ENCODE assay signal across 24 cellular contexts in the genomic region with DNA sequence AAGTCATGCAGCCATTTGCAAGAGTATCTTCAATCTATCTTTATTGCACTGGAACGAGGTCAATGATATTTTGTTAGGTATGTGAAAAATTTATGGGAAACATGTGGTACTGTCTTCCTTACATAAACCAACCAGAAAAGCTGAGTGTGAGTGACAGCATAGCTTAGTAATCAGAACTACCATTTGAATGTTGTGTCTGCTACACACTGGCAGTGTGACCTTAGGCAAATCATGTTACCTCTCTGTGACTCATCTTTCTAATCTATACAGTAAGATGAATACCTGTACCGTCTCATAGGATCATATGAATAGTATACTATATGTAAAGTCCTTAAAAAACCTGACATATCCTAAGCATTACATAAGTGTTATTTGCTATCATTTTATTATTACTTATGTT.
DNase-seq lines count a peak whose midpoint lies in the region; ATAC-seq, FAIRE-seq and TF ChIP-seq lines count a peak whose summit lies in the region.
"Had no signal": no experiment of that assay in that cellular context is flagged by ENCODE, and none has a peak within 500 bp of the region (broad histone marks: within the 10 kb centered on the region; RNA-seq: fewer than 3 reads in every experiment).

No MANE protein-coding gene starts in this region.

- no peaks in the 10 kb centered on the region for H3K27me3 ChIP-seq in bronchial epithelial cell (ENCODE audit: control insufficient read depth, insufficient read depth, low read length)
- H3K27me3 ChIP-seq: BE2C had no signal

- ATAC-seq in left colon (peak; percentile 63), HG02973 (IDR thresholded peaks at IDR 0.05; ENCODE audit: unreplicated experiment) (no peak), HG03175 (IDR thresholded peaks at IDR 0.05; ENCODE audit: unreplicated experiment) (no peak)

- no peaks in the 10 kb centered on the region; the same call in 1 of the 2 replicates for H3K27me3 Mint-ChIP-seq in HFFc6 (ENCODE audit: insufficient read depth)

- H3K4me3 ChIP-seq in LNCaP clone FGC (ENCODE audit: low read depth, low read length) = no peak overlapping the region
- H3K4me3 ChIP-seq in bronchial epithelial cell (ENCODE audit: low read depth, low read length) = no peak overlapping the region
- H3K4me3 ChIP-seq: GM23248 had no signal

- TF ChIP-seq CTCF in LNCaP clone FGC (IDR thresholded peaks at IDR 0.05; ENCODE audit: control insufficient read depth, extremely low read depth, insufficient read depth) (no peak), bronchial epithelial cell (IDR thresholded peaks at IDR 0.05; ENCODE audit: insufficient read depth, low read length, severe bottlenecking) (no peak), HFFc6 (IDR thresholded peaks at IDR 0.05) (no peak)

- no peak overlapping the region for H3K27ac Mint-ChIP-seq in HFFc6
- H3K27ac Mint-ChIP-seq: H9; T-helper 1 cell treated with Interleukin-12 subunit alpha and Interleukin-12 subunit beta and Interleukin-4 antibody, amounts not matched to agents 30 μg/mL and 1 μg/mL, for 36 hours had no signal

- intact Hi-C loops in left colon (cut with DNase I, micrococcal nuclease) = no loop called here

- H3K4me3 Mint-ChIP-seq in HFFc6 = no peak overlapping the region
- H3K4me3 Mint-ChIP-seq: H9; T-helper 1 cell treated with Interleukin-12 subunit alpha and Interleukin-12 subunit beta and Interleukin-4 antibody, amounts not matched to agents 30 μg/mL and 1 μg/mL, for 36 hours had no signal

- no peak for FAIRE-seq in bronchial epithelial cell (lab: Jason Lieb, UNC)
- FAIRE-seq: GM18507 had no signal

- no peaks in the 10 kb centered on the region for H3K36me3 Mint-ChIP-seq in HFFc6 (ENCODE audit: low read depth)

- DNase-seq in EL = peak; percentile 38
- peak; percentile 46 for DNase-seq in LNCaP clone FGC (ENCODE audit: low read depth)
- DNase-seq in bronchial epithelial cell (ENCODE audit: low read depth) = peak; percentile 65
- no peak for DNase-seq in left colon
- DNase-seq in HFFc6 = no peak
- DNase-seq: ACHN, BE2C, DMS153, DND-41, GM23248, H9, Kasumi-1, MV-4-11, NCI-H1105, NCI-H146, NCI-H1930, NCI-H2107, NCI-H446 treated with DMSO at 0.1 percent for 48 hours, SHP77 treated with DMSO at 0.1 percent for 48 hours, SW 1271 had no signal

- no peaks in the 10 kb centered on the region for H3K36me3 ChIP-seq in bronchial epithelial cell (ENCODE audit: control insufficient read depth, insufficient read depth, low read length)
- H3K36me3 ChIP-seq: BE2C had no signal

- H3K4me1 Mint-ChIP-seq in HFFc6 (ENCODE audit: low read depth) = peaks cover 23% of the 10 kb centered on the region
- H3K4me1 Mint-ChIP-seq: H9 had no signal

- no peaks in the 10 kb centered on the region for H3K9me3 Mint-ChIP-seq in HFFc6
- H3K9me3 Mint-ChIP-seq: H9; T-helper 1 cell treated with Interleukin-12 subunit alpha and Interleukin-12 subunit beta and Interleukin-4 antibody, amounts not matched to agents 30 μg/mL and 1 μg/mL, for 36 hours had no signal

Comparison
In these comparisons a context has a peak if more than half of its experiments do, and no peak if none do; other contexts are left out.
1. DNase-seq: peak in EL (single experiment), LNCaP clone FGC (single experiment) and bronchial epithelial cell (single experiment); none in left colon (0 of 2) and HFFc6 (single experiment).